In genomic region chr17:50209472-50210248, GRCh38 we compare ENCODE assay signal across 9 cellular contexts. TPM values are rescaled to one million over a fixed set of nuclear protein-coding genes. Genes with fewer than 3 reads are reported as not detected.
A peak's percentile ranks its signal among the peaks of the same experiment; 100 is the strongest.
DNase-seq lines count a peak whose midpoint lies in the region; ATAC-seq, FAIRE-seq and TF ChIP-seq lines count a peak whose summit lies in the region.
"Had no signal": no experiment of that assay in that cellular context is flagged by ENCODE, and none has a peak within 500 bp of the region (broad histone marks: within the 10 kb centered on the region; RNA-seq: fewer than 3 reads in every experiment).

No MANE protein-coding gene starts in this region.

- no peak for FAIRE-seq in H54 (lab: Jason Lieb, UNC)
- no peak for FAIRE-seq in astrocyte (lab: Jason Lieb, UNC)

- H3K27ac Mint-ChIP-seq in astrocyte (ENCODE audit: unreplicated experiment) = peak overlapping the region; percentile 100

- peak overlapping the region; percentile 82 for H3K4me2 ChIP-seq in astrocyte (ENCODE audit: low read length)

- TF ChIP-seq POLR2A in H54 (IDR thresholded peaks at IDR 0.05; ENCODE audit: low read depth, low read length) = peak; percentile 57; the same call in 1 of the 2 replicates

- ATAC-seq in GM18520 (IDR thresholded peaks at IDR 0.05; ENCODE audit: unreplicated experiment) (no peak), GM19035 (IDR thresholded peaks at IDR 0.05; ENCODE audit: unreplicated experiment) (no peak)

- H3K27me3 ChIP-seq in astrocyte (ENCODE audit: insufficient read depth, low read length) = no peaks in the 10 kb centered on the region

- no peaks in the 10 kb centered on the region for H3K9me3 Mint-ChIP-seq in astrocyte (ENCODE audit: unreplicated experiment)

- peaks cover 38% of the 10 kb centered on the region for H3K79me2 ChIP-seq in astrocyte (ENCODE audit: insufficient read depth, low read length)

- DNase-seq in H54 (ENCODE audit: insufficient read length, low spot score) = peak; percentile 49
- peak; percentile 100 for DNase-seq in astrocyte (ENCODE audit: low read depth)
- peak; percentile 100 for DNase-seq in iris pigment epithelial cell (ENCODE audit: low read depth)
- peak; percentile 10 for DNase-seq in stimulated activated CD8-positive, alpha-beta memory T cell treated with anti-CD3 and anti-CD28 coated beads, Interleukin-4, amount 100 ng/mL, for 48 hours
- no peak for DNase-seq in NCI-H2196 (lab: John Stamatoyannopoulos, UW; ENCODE audit: unreplicated experiment)
- DNase-seq in activated T-cell treated with anti-CD3 and anti-CD28 coated beads, Interleukin-2, amount 50 U/mL, for 1 hour = no peak

- H3K4me1 Mint-ChIP-seq in astrocyte (ENCODE audit: low read depth, unreplicated experiment) = peaks cover 79% of the 10 kb centered on the region

- H2AFZ ChIP-seq in astrocyte (ENCODE audit: low read depth, low read length) = no peak overlapping the region

- peak overlapping the region; percentile 100 for H3K27ac ChIP-seq in astrocyte (ENCODE audit: low read depth, low read length)

- H3K36me3 Mint-ChIP-seq in astrocyte (ENCODE audit: low read depth, unreplicated experiment) = peaks cover 3% of the 10 kb centered on the region

- no peaks in the 10 kb centered on the region for H3K36me3 ChIP-seq in astrocyte (ENCODE audit: insufficient read depth, low read length)

- peak overlapping the region; percentile 30 for H3K4me3 ChIP-seq in astrocyte (ENCODE audit: insufficient read depth, low read depth, low read length)

- H4K20me1 ChIP-seq in astrocyte (ENCODE audit: insufficient read depth, low read length) = no peaks in the 10 kb centered on the region

- H3K9me3 ChIP-seq in astrocyte (ENCODE audit: insufficient read depth, low read depth, low read length) = no peaks in the 10 kb centered on the region

- TF ChIP-seq CTCF in astrocyte (IDR thresholded peaks at IDR 0.05; ENCODE audit: insufficient read depth, low read depth, low read length) = no peak

- peak overlapping the region; percentile 96 for H3K9ac ChIP-seq in astrocyte (ENCODE audit: low read length)

- H3K27me3 Mint-ChIP-seq in astrocyte (ENCODE audit: low read depth, unreplicated experiment) = no peaks in the 10 kb centered on the region

- peak overlapping the region; percentile 71 for H3K4me3 Mint-ChIP-seq in astrocyte (ENCODE audit: unreplicated experiment)

- H3K4me1 ChIP-seq in astrocyte (ENCODE audit: insufficient read depth, low read length) = peaks cover 78% of the 10 kb centered on the region

RNA-seq across cellular contexts. Expression of gene COL1A1, which starts 8.2 kb away (rescaled TPM):
- total RNA-seq in astrocyte = 12,796 and 18,656 TPM in 2 replicates

RNA-seq across cellular contexts. Expression of gene SGCA, which starts 43.9 kb away (rescaled TPM):
- 0.32 TPM in 1 of 2 replicates, not detected in the other for total RNA-seq in astrocyte
- total RNA-seq: pulmonary artery endothelial cell had no signal

RNA-seq across cellular contexts. Expression of gene PPP1R9B, which starts 59.2 kb away (rescaled TPM):
- 73.6 and 75.9 TPM in 2 replicates for total RNA-seq in astrocyte

Comparison
In these comparisons a context has a peak if more than half of its experiments do, and no peak if none do; other contexts are left out.
1. DNase-seq: peak in H54 (single experiment), astrocyte (single experiment), iris pigment epithelial cell (single experiment) and stimulated activated CD8-positive, alpha-beta memory T cell treated with anti-CD3 and anti-CD28 coated beads, Interleukin-4, amount 100 ng/mL, for 48 hours (single experiment); none in NCI-H2196 (single experiment) and activated T-cell treated with anti-CD3 and anti-CD28 coated beads, Interleukin-2, amount 50 U/mL, for 1 hour (single experiment).